ENCODE assay signal across 12 cellular contexts in genomic region chr10:131946321-131946751, GRCh38. TPM values are rescaled to one million over a fixed set of nuclear protein-coding genes. Genes with fewer than 3 reads are reported as not detected.
DNase-seq lines count a peak whose midpoint lies in the region; ATAC-seq and TF ChIP-seq lines count a peak whose summit lies in the region.
"Had no signal": no experiment of that assay in that cellular context is flagged by ENCODE, and none has a peak within 500 bp of the region (broad histone marks: within the 10 kb centered on the region; RNA-seq: fewer than 3 reads in every experiment).

No MANE protein-coding gene starts in this region.

- H3K4me3 ChIP-seq in prostate gland (no peak overlapping the region), heart left ventricle (no peak overlapping the region), right lobe of liver (no peak overlapping the region)

- H3K27me3 ChIP-seq in prostate gland (replicated peaks; ENCODE audit: insufficient read depth) (no peaks in the 10 kb centered on the region), heart left ventricle (no peaks in the 10 kb centered on the region), right lobe of liver (no peaks in the 10 kb centered on the region)

- H3K9me3 ChIP-seq in prostate gland (no peaks in the 10 kb centered on the region), heart left ventricle (no peaks in the 10 kb centered on the region), right lobe of liver (no peaks in the 10 kb centered on the region)

- no peak for TF ChIP-seq CTCF in prostate gland (IDR thresholded peaks at IDR 0.05)
- TF ChIP-seq CTCF in heart left ventricle (IDR thresholded peaks at IDR 0.05) = no peak
- TF ChIP-seq CTCF in right lobe of liver (IDR thresholded peaks at IDR 0.05) = no peak

- DNase-seq in AG08396 (ENCODE audit: low spot score) (peak; percentile 84), NCI-H460 (ENCODE audit: extremely low read depth, low read depth) (peak; percentile 36), dermis blood vessel endothelial cell (peak; percentile 69), non-pigmented ciliary epithelial cell (ENCODE audit: low read depth) (peak; percentile 77), prostate gland (ENCODE audit: low spot score) (no peak), heart left ventricle (no peak), right lobe of liver (no peak)
- DNase-seq: COR-L47; effector CD4-positive, alpha-beta T cell; NK-92 treated with Interleukin-12 subunit alpha and Interleukin-12 subunit beta, amount 100 ng/mL, for 24 hours; posterior cingulate gyrus had no signal

- intact Hi-C loops in prostate gland (cut with DNase I) = no loop called here
- intact Hi-C loops in heart left ventricle (cut with DNase I) = no loop called here
- intact Hi-C loops in right lobe of liver (cut with DNase I) = no loop called here

- H3K4me1 ChIP-seq in prostate gland (replicated peaks) (no peaks in the 10 kb centered on the region), heart left ventricle (no peaks in the 10 kb centered on the region), right lobe of liver (no peaks in the 10 kb centered on the region)

- TF ChIP-seq POLR2A in prostate gland (IDR thresholded peaks at IDR 0.05) = no peak
- TF ChIP-seq POLR2A in heart left ventricle (IDR thresholded peaks at IDR 0.05) = no peak
- no peak for TF ChIP-seq POLR2A in right lobe of liver (IDR thresholded peaks at IDR 0.05)

- ATAC-seq in heart left ventricle (no peak), right lobe of liver (no peak), GM21825 (IDR thresholded peaks at IDR 0.05; ENCODE audit: unreplicated experiment) (no peak)

- WGBS in prostate gland = 69% methylated on average over 14 of the region's 14 CpGs
- whole genome bisulfite sequencing in heart left ventricle, 4 donors = 89 to 93% (median 91%) methylated on average over 14 of the region's 14 CpGs
- 79% methylated on average over 12 of the region's 14 CpGs for WGBS in right lobe of liver (ENCODE audit: insufficient coverage, low coverage, low lambda C conversion rate, missing lambda C conversion rate)

- H3K27ac ChIP-seq in prostate gland (peak overlapping the region in 1 of 2 donors; percentile 9), heart left ventricle (no peak overlapping the region), right lobe of liver (no peak overlapping the region)

- peaks cover 0 to 12% of the 10 kb centered on the region in 2 donors for H3K36me3 ChIP-seq in prostate gland
- H3K36me3 ChIP-seq in heart left ventricle = peaks cover 0 to 95% (median 87%) of the 10 kb centered on the region in 9 donors
- peaks cover 0 to 55% (median 20%) of the 10 kb centered on the region in 4 donors for H3K36me3 ChIP-seq in right lobe of liver

RNA-seq across cellular contexts. Expression of gene BNIP3, which starts 35.4 kb away (rescaled TPM):
- 219 and 282 TPM in 2 replicates for total RNA-seq in NCI-H460 (2014; rRNA removed; shearing (Covaris generic))
- 77.9 and 99.4 TPM in 2 replicates for polyA plus RNA-seq in NCI-H460 (2014; cell fraction: nucleus; rRNA removed)
- total RNA-seq in dermis blood vessel endothelial cell (92.8 and 95.6 TPM in 2 replicates), prostate gland (100 to 1,000 TPM; 148 to 325 TPM), heart left ventricle (100 to 1,000 TPM in 8 of 9 donors, 10 to 100 TPM in 1; 97.1 to 711 (median 130) TPM), right lobe of liver (100 to 1,000 TPM in 4 of 6 experiments, 10 to 100 TPM in 2; 87.7 to 373 (median 102) TPM)
- polyA plus RNA-seq in heart left ventricle = 100 to 1,000 TPM in 1 of 2 donors, 10 to 100 TPM in 1; 48.1 to 119 TPM

RNA-seq across cellular contexts. Expression of gene PPP2R2D, which starts 45.5 kb away (rescaled TPM):
- 38.4 and 40.3 TPM in 2 replicates for total RNA-seq in NCI-H460 (2014; rRNA removed; shearing (Covaris generic))
- polyA plus RNA-seq in NCI-H460 (2014; cell fraction: nucleus; rRNA removed) = 19.9 and 22.7 TPM in 2 replicates
- 27.9 and 39.6 TPM in 2 replicates for total RNA-seq in dermis blood vessel endothelial cell
- 10 to 100 TPM; 37.0 to 55.2 TPM for total RNA-seq in prostate gland
- total RNA-seq in heart left ventricle = 10 to 100 TPM; 29.4 to 43.4 (median 37.3) TPM
- polyA plus RNA-seq in heart left ventricle = 10 to 100 TPM; 34.4 to 34.9 TPM
- 10 to 100 TPM; 10.9 to 16.6 (median 14.3) TPM for total RNA-seq in right lobe of liver

Comparison
In these comparisons a context has a peak if more than half of its experiments do, and no peak if none do; other contexts are left out.
1. DNase-seq: peak in AG08396 (single experiment), NCI-H460 (single experiment), dermis blood vessel endothelial cell (single experiment) and non-pigmented ciliary epithelial cell (single experiment); none in prostate gland (single experiment), heart left ventricle (0 of 5) and right lobe of liver (0 of 3).